ENCODE assay signal across 8 cellular contexts in the genomic region with DNA sequence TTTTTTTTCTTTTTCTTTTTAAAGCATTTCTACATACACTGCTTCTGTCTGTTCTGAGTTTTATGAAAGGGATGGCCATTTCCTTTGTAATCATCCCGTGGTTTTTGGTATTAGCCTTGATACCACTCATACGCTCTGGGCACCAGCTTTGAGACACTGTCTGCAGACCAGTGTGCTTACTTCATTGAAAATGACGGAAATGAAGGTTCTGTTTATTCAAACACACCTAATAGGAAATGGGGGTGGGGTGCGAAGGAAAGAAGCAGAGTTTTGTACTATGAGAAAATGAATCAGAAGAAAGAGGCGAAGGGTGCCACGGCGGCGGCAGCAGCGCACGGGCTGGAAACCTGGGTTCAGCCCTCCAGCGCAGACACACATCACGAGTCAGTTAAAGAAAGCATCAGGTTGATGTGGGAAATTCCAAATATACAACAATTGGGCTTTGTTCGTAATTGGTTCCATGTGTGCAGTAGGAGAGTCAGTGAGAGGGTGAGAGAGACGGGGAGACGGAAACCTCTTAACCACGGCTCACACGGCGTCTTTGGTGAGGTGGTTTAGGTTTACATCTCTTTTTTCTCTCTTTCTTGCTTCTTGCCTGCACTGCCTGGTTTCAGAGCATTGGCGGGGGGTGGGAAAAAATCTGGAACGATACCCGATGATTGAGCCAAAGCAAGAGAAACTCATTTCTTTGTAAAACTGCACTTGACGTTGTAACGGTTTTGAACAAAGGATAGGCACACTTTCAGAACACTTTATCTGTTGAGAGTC.
DNase-seq lines count a peak whose midpoint lies in the region; ATAC-seq, FAIRE-seq and TF ChIP-seq lines count a peak whose summit lies in the region.

No MANE protein-coding gene starts in this region.

- DNase-seq in GM19239 (ENCODE audit: insufficient read length, low spot score) (no peak), RWPE2 (ENCODE audit: low spot score) (no peak), kidney tubule cell (ENCODE audit: low spot score) (peak; percentile 30), BE2C (no peak), OCI-M1 (lab: John Stamatoyannopoulos, UW) (no peak), AML-193 (lab: John Stamatoyannopoulos, UW) (no peak)
- peak; percentile 84 for DNase-seq in activated naive CD4-positive, alpha-beta T cell treated with anti-CD3 and anti-CD28 coated beads for 36 hours
- peak; percentile 32 for DNase-seq in stimulated activated CD8-positive, alpha-beta memory T cell treated with anti-CD3 and anti-CD28 coated beads, Interleukin-12 subunit alpha, Interleukin-12 subunit beta, amount 100 ng/mL, for 24 hours (ENCODE audit: extremely low read depth)

- H3K36me3 ChIP-seq in RWPE2 (ENCODE audit: low read depth) (no peaks in the 10 kb centered on the region), BE2C (no peaks in the 10 kb centered on the region)

- H3K4me3 Mint-ChIP-seq in activated naive CD4-positive, alpha-beta T cell treated with anti-CD3 and anti-CD28 coated beads for 36 hours, result peak overlapping the region; percentile 79

- no peak overlapping the region for H3K27ac ChIP-seq in RWPE2 (ENCODE audit: poor library complexity, severe bottlenecking)

- H3K9me3 ChIP-seq in RWPE2 (ENCODE audit: severe bottlenecking) (no peaks in the 10 kb centered on the region), BE2C (no peaks in the 10 kb centered on the region)

- FAIRE-seq in GM19239 (lab: Jason Lieb, UNC), result peak; percentile 70

- H3K4me3 ChIP-seq in RWPE2 (ENCODE audit: severe bottlenecking), result no peak overlapping the region
- no peak overlapping the region for H3K4me3 ChIP-seq in BE2C (ENCODE audit: low read depth, low read length)

- CTCF ChIA-PET in activated naive CD4-positive, alpha-beta T cell treated with anti-CD3 and anti-CD28 coated beads for 36 hours (lab: Charles Lee), result interaction anchor here (0.7 to 0.8 kb wide), 3 partner anchors 10 to 24 kb away, joined by 3 read pairs; no protein-coding TSS in a partner anchor

- H3K27me3 Mint-ChIP-seq in activated naive CD4-positive, alpha-beta T cell treated with anti-CD3 and anti-CD28 coated beads for 36 hours (ENCODE audit: low read depth), result no peaks in the 10 kb centered on the region

- TF ChIP-seq CTCF in RWPE2 (IDR thresholded peaks at IDR 0.05; ENCODE audit: poor library complexity, severe bottlenecking), result no peak
- TF ChIP-seq CTCF in BE2C (IDR thresholded peaks at IDR 0.05; ENCODE audit: low read depth, low read length), result no peak

- intact Hi-C loops in activated naive CD4-positive, alpha-beta T cell treated with anti-CD3 and anti-CD28 coated beads for 36 hours (cut with micrococcal nuclease), result loop anchor here (1.0 to 10.0 kb wide), 9 partner anchors 31 to 638 kb away; no protein-coding TSS in a partner anchor

- peak overlapping the region; percentile 90 for H3K27ac Mint-ChIP-seq in activated naive CD4-positive, alpha-beta T cell treated with anti-CD3 and anti-CD28 coated beads for 36 hours

- ATAC-seq in RWPE2 (ENCODE audit: low read depth), result peak; percentile 48; the same call in 2 of the 3 replicates

- no peaks in the 10 kb centered on the region for H3K36me3 Mint-ChIP-seq in activated naive CD4-positive, alpha-beta T cell treated with anti-CD3 and anti-CD28 coated beads for 36 hours (ENCODE audit: low read depth)

- H3K4me1 ChIP-seq in RWPE2 (ENCODE audit: insufficient read depth, poor library complexity, severe bottlenecking) (no peaks in the 10 kb centered on the region), BE2C (no peaks in the 10 kb centered on the region)

- H3K9me3 Mint-ChIP-seq in activated naive CD4-positive, alpha-beta T cell treated with anti-CD3 and anti-CD28 coated beads for 36 hours, result no peaks in the 10 kb centered on the region

- H3K4me1 Mint-ChIP-seq in activated naive CD4-positive, alpha-beta T cell treated with anti-CD3 and anti-CD28 coated beads for 36 hours (ENCODE audit: low read depth), result peaks cover 35% of the 10 kb centered on the region

- H3K27me3 ChIP-seq in RWPE2 (ENCODE audit: insufficient read depth, poor library complexity, severe bottlenecking) (no peaks in the 10 kb centered on the region), BE2C (peaks cover 14% of the 10 kb centered on the region)

Comparison
In these comparisons a context has a peak if more than half of its experiments do, and no peak if none do; other contexts are left out.
1. DNase-seq: peak in activated naive CD4-positive, alpha-beta T cell treated with anti-CD3 and anti-CD28 coated beads for 36 hours (single experiment), kidney tubule cell (single experiment) and stimulated activated CD8-positive, alpha-beta memory T cell treated with anti-CD3 and anti-CD28 coated beads, Interleukin-12 subunit alpha, Interleukin-12 subunit beta, amount 100 ng/mL, for 24 hours (single experiment); none in GM19239 (single experiment), RWPE2 (single experiment), BE2C (single experiment), OCI-M1 (single experiment) and AML-193 (0 of 2).